In genomic region chr20:40968816-40969562, GRCh38 we compare ENCODE assay signal across 8 cellular contexts. TPM values are rescaled to one million over a fixed set of nuclear protein-coding genes. Genes with fewer than 3 reads are reported as not detected.
A peak's percentile ranks its signal among the peaks of the same experiment; 100 is the strongest.
DNase-seq lines count a peak whose midpoint lies in the region; ATAC-seq and TF ChIP-seq lines count a peak whose summit lies in the region.
"Not testable (repeated sequence)": the region's sequence is repeated elsewhere in the genome, so short reads cannot be mapped to it uniquely, and the experiment has no call there.

No MANE protein-coding gene starts in this region.

- H3K36me3 ChIP-seq in ES-I3 (ENCODE audit: insufficient read depth, low read length); cardiac muscle cell; parathyroid adenoma (ENCODE audit: control insufficient read depth, insufficient read depth, low read length); suprapubic skin: not testable (repeated sequence)

- not testable (repeated sequence) for H3K9me3 Mint-ChIP-seq in T-helper 1 cell treated with Interleukin-12 subunit alpha and Interleukin-12 subunit beta and Interleukin-4 antibody, amounts not matched to agents 30 μg/mL and 1 μg/mL, for 36 hours

- H3K9ac ChIP-seq in ES-I3 (ENCODE audit: low read depth, low read length), result peak overlapping the region; percentile 35; the same call in 1 of the 2 replicates
- H3K9ac ChIP-seq in parathyroid adenoma, result not testable (repeated sequence)

- peaks cover 30% of the 10 kb centered on the region for H3K27me3 Mint-ChIP-seq in T-helper 1 cell treated with Interleukin-12 subunit alpha and Interleukin-12 subunit beta and Interleukin-4 antibody, amounts not matched to agents 30 μg/mL and 1 μg/mL, for 36 hours (ENCODE audit: low read depth)

- TF ChIP-seq CTCF in cardiac muscle cell (IDR thresholded peaks at IDR 0.05; ENCODE audit: low read depth, low read length) (peak; percentile 93), parathyroid adenoma (IDR thresholded peaks at IDR 0.05) (peak; percentile 99), suprapubic skin (IDR thresholded peaks at IDR 0.05) (peak; percentile 94 to 97)

- DNase-seq in NCI-H1436 (lab: John Stamatoyannopoulos, UW), result peak; percentile 48
- DNase-seq in activated naive CD8-positive, alpha-beta T cell treated with anti-CD3 and anti-CD28 coated beads, Interleukin-2, amount 50 U/mL, for 16 hours (ENCODE audit: low read depth, low spot score), result peak; percentile 72
- DNase-seq in cardiac muscle cell (ENCODE audit: low read depth in 1 of 2, low spot score in 1 of 2), result peak; percentile 80 to 85
- peak; percentile 87 to 92 for DNase-seq in suprapubic skin (ENCODE audit: low spot score in 2 of 2)

- not testable (repeated sequence) for H3K27ac Mint-ChIP-seq in T-helper 1 cell treated with Interleukin-12 subunit alpha and Interleukin-12 subunit beta and Interleukin-4 antibody, amounts not matched to agents 30 μg/mL and 1 μg/mL, for 36 hours

- H3K4me1 Mint-ChIP-seq in T-helper 1 cell treated with Interleukin-12 subunit alpha and Interleukin-12 subunit beta and Interleukin-4 antibody, amounts not matched to agents 30 μg/mL and 1 μg/mL, for 36 hours (ENCODE audit: low read depth), result not testable (repeated sequence)

- H2AFZ ChIP-seq in parathyroid adenoma, result peak overlapping the region; percentile 94

- H3K36me3 Mint-ChIP-seq in T-helper 1 cell treated with Interleukin-12 subunit alpha and Interleukin-12 subunit beta and Interleukin-4 antibody, amounts not matched to agents 30 μg/mL and 1 μg/mL, for 36 hours (ENCODE audit: low read depth), result not testable (repeated sequence)

- 23% methylated on average over 24 of the region's 28 CpGs for WGBS in suprapubic skin

- H3K4me2 ChIP-seq in parathyroid adenoma (ENCODE audit: low read length), result peak overlapping the region; percentile 69

- peak; percentile 79 for ATAC-seq in HG02571 (IDR thresholded peaks at IDR 0.05; ENCODE audit: unreplicated experiment)

- peak overlapping the region; percentile 80 for H3K4me3 Mint-ChIP-seq in T-helper 1 cell treated with Interleukin-12 subunit alpha and Interleukin-12 subunit beta and Interleukin-4 antibody, amounts not matched to agents 30 μg/mL and 1 μg/mL, for 36 hours

- H3K79me2 ChIP-seq in parathyroid adenoma, result not testable (repeated sequence)

- not testable (repeated sequence) for H3K27me3 ChIP-seq in cardiac muscle cell; parathyroid adenoma (ENCODE audit: control insufficient read depth, insufficient read depth, low read length); suprapubic skin

- H3K4me1 ChIP-seq in ES-I3 (ENCODE audit: insufficient read depth, low read length); cardiac muscle cell (ENCODE audit: low read depth); parathyroid adenoma; suprapubic skin: not testable (repeated sequence)

- not testable (repeated sequence) for H3K4me3 ChIP-seq in cardiac muscle cell; parathyroid adenoma (ENCODE audit: low read depth, low read length)
- peak overlapping the region; percentile 42 for H3K4me3 ChIP-seq in suprapubic skin

- H3K9me3 ChIP-seq in ES-I3 (ENCODE audit: control insufficient read depth, insufficient read depth, low read length); cardiac muscle cell (ENCODE audit: low read depth); parathyroid adenoma (ENCODE audit: control insufficient read depth, low read length); suprapubic skin: not testable (repeated sequence)

- not testable (repeated sequence) for H3K27ac ChIP-seq in cardiac muscle cell, parathyroid adenoma, suprapubic skin

- TF ChIP-seq EP300 in suprapubic skin (IDR thresholded peaks at IDR 0.05), result not testable (repeated sequence)

- TF ChIP-seq POLR2A in suprapubic skin (IDR thresholded peaks at IDR 0.05), result not testable (repeated sequence)

RNA-seq across cellular contexts. Expression of gene TOP1, which starts 59.6 kb away (rescaled TPM):
- total RNA-seq in cardiac muscle cell, result 12.4 and 21.5 TPM in 2 replicates
- 21.5 and 21.7 TPM in 2 replicates for polyA plus RNA-seq in cardiac muscle cell
- 10 to 100 TPM; 25.8 to 32.6 (median 32.0) TPM for total RNA-seq in suprapubic skin
